Comparison of ENCODE assay signal across 13 cellular contexts in genomic region chr10:29794776-29795635, GRCh38.
DNase-seq lines count a peak whose midpoint lies in the region; ATAC-seq and TF ChIP-seq lines count a peak whose summit lies in the region.
"Had no signal": no experiment of that assay in that cellular context is flagged by ENCODE, and none has a peak within 500 bp of the region (broad histone marks: within the 10 kb centered on the region; RNA-seq: fewer than 3 reads in every experiment).

No MANE protein-coding gene starts in this region.

- H3K4me3 ChIP-seq in IMR-90 (ENCODE audit: insufficient read depth, low read depth, low read length) (no peak overlapping the region), mesenchymal stem cell (ENCODE audit: insufficient read depth in 1 of 2, low read depth in 1 of 2, low read length in 2 of 2) (no peak overlapping the region), thyroid gland (replicated peaks in 1 of 3) (no peak overlapping the region)

- dilution Hi-C loops in IMR-90 (cut with HindIII; ENCODE audit: low sequenced_read_pairs, unreplicated experiment) = no loop called here

- H3K9me3 ChIP-seq in IMR-90 (ENCODE audit: control insufficient read depth, insufficient read depth, low read length) = no peaks in the 10 kb centered on the region
- H3K9me3 ChIP-seq in mesenchymal stem cell (ENCODE audit: control insufficient read depth, low read length) = no peaks in the 10 kb centered on the region
- H3K9me3 ChIP-seq in thyroid gland = no peaks in the 10 kb centered on the region

- H3K27ac ChIP-seq in IMR-90 (ENCODE audit: insufficient read depth, low read length) (peak overlapping the region; percentile 91; the same call in 1 of the 2 replicates), mesenchymal stem cell (ENCODE audit: low read length, poor library complexity, severe bottlenecking) (peak overlapping the region; percentile 16), thyroid gland (peak overlapping the region; percentile 82 to 87 (median 86))

- H3K27me3 ChIP-seq in IMR-90 (ENCODE audit: control insufficient read depth, insufficient read depth, low read length) (no peaks in the 10 kb centered on the region), mesenchymal stem cell (ENCODE audit: control insufficient read depth in 1 of 2, insufficient read depth in 1 of 2, low read length in 2 of 2) (no peaks in the 10 kb centered on the region), thyroid gland (no peaks in the 10 kb centered on the region)

- H2BK12ac ChIP-seq in mesenchymal stem cell (ENCODE audit: low read length in 2 of 2) = peak overlapping the region; percentile 92 to 95

- H3K9ac ChIP-seq in IMR-90 (ENCODE audit: low read depth, low read length) (peak overlapping the region; percentile 65), mesenchymal stem cell (ENCODE audit: low read length) (no peak overlapping the region)

- TF ChIP-seq POLR2A in IMR-90 (IDR thresholded peaks at IDR 0.05; ENCODE audit: low read depth, low read length) = no peak
- peak in 1 of 2 donors; percentile 40 for TF ChIP-seq POLR2A in thyroid gland (IDR thresholded peaks at IDR 0.05)

- peak overlapping the region; percentile 93 for H3K18ac ChIP-seq in IMR-90 (ENCODE audit: low read depth, low read length)
- peak overlapping the region; percentile 66 to 70 for H3K18ac ChIP-seq in mesenchymal stem cell (ENCODE audit: low read depth in 1 of 2, low read length in 2 of 2)

- CTCF ChIA-PET in IMR-90 (lab: Yijun Ruan, JAX) = no interaction called here

- H2AK5ac ChIP-seq in IMR-90 (ENCODE audit: low read depth, low read length) (peak overlapping the region; percentile 79), mesenchymal stem cell (ENCODE audit: low read length, severe bottlenecking) (peak overlapping the region; percentile 71)

- no peaks in the 10 kb centered on the region for H3K36me3 ChIP-seq in IMR-90 (ENCODE audit: control insufficient read depth, insufficient read depth, low read length)
- H3K36me3 ChIP-seq in mesenchymal stem cell (ENCODE audit: control insufficient read depth in 1 of 2, insufficient read depth in 2 of 2, low read depth in 1 of 2, low read length in 2 of 2) = no peaks in the 10 kb centered on the region
- no peaks in the 10 kb centered on the region for H3K36me3 ChIP-seq in thyroid gland

- intact Hi-C loops in IMR-90 (cut with micrococcal nuclease) (no loop called here), thyroid gland (cut with DNase I) (no loop called here)

- H2AK9ac ChIP-seq in IMR-90 (replicated peaks; ENCODE audit: low read depth, low read length, poor library complexity) = no peak overlapping the region

- H2BK15ac ChIP-seq in IMR-90 (ENCODE audit: low read depth, low read length) (peak overlapping the region; percentile 93), mesenchymal stem cell (ENCODE audit: low read depth, poor library complexity, severe bottlenecking) (no peak overlapping the region)

- WGBS in IMR-90 (ENCODE audit: extremely low coverage in 2 of 2, insufficient read length in 1 of 2), 2 experiments = no CpG with 5 or more reads among the region's 11 CpGs
- 64% methylated on average over 9 of the region's 11 CpGs for WGBS in mesenchymal stem cell
- 51 to 55% methylated on average over 11 of the region's 11 CpGs for WGBS in thyroid gland, 2 donors

- DNase-seq in IMR-90 (peak; percentile 31), dermis blood vessel endothelial cell (peak; percentile 19), mesenchymal stem cell (no peak), thyroid gland (peak; percentile 58 to 69), NCI-H1694 (lab: John Stamatoyannopoulos, UW) (no peak), NCI-H1092 treated with DMSO at 0.1 percent for 48 hours (lab: John Stamatoyannopoulos, UW) (no peak), NCI-H1048 (lab: John Stamatoyannopoulos, UW) (no peak), NCI-H2227 treated with DMSO at 0.1 percent for 48 hours (lab: John Stamatoyannopoulos, UW) (no peak)
- DNase-seq: activated T-cell treated with anti-CD3 and anti-CD28 coated beads, Interleukin-2, amount 50 U/mL, for 1 hour; amniotic stem cell; NCI-H2171 treated with DMSO at 0.1 percent for 48 hours; posterior cingulate gyrus; stimulated activated CD4-positive, alpha-beta T cell treated with anti-CD3 and anti-CD28 coated beads, Interleukin-2, amount 100 ng/mL, for 24 hours had no signal

- peak overlapping the region; percentile 85 for H3K4ac ChIP-seq in IMR-90 (ENCODE audit: low read depth, low read length)
- H3K4ac ChIP-seq in mesenchymal stem cell (ENCODE audit: low read depth in 1 of 2, low read length in 2 of 2) = peak overlapping the region in 1 of 2 experiments; percentile 55

- peak overlapping the region; percentile 83 for H4K5ac ChIP-seq in IMR-90 (ENCODE audit: low read depth, low read length)

- H3K4me1 ChIP-seq in IMR-90 (ENCODE audit: control insufficient read depth, insufficient read depth, low read length) = peaks cover 11% of the 10 kb centered on the region
- no peaks in the 10 kb centered on the region for H3K4me1 ChIP-seq in mesenchymal stem cell (ENCODE audit: control insufficient read depth, insufficient read depth, low read depth, low read length)
- peaks cover 31 to 49% of the 10 kb centered on the region in 2 donors for H3K4me1 ChIP-seq in thyroid gland

- H4K91ac ChIP-seq in IMR-90 (ENCODE audit: insufficient read depth, low read depth, low read length) (peak overlapping the region; percentile 93), mesenchymal stem cell (ENCODE audit: low read length) (no peak overlapping the region)

- H4K8ac ChIP-seq in IMR-90 (ENCODE audit: low read depth in 2 of 2, low read length in 2 of 2) (peak overlapping the region; percentile 34 to 69), mesenchymal stem cell (ENCODE audit: low read length) (peak overlapping the region; percentile 19)

- TF ChIP-seq RAD21 in IMR-90 (IDR thresholded peaks at IDR 0.05; ENCODE audit: low read length) = no peak

- peak overlapping the region; percentile 77 for H2BK20ac ChIP-seq in IMR-90 (ENCODE audit: low read depth, low read length)

- peak; percentile 71 for ATAC-seq in IMR-90 (ENCODE audit: low read depth)

- H3K56ac ChIP-seq in IMR-90 (ENCODE audit: extremely low read depth, insufficient read depth, low read length) = peak overlapping the region; percentile 32; the same call in 1 of the 2 replicates

- H3K14ac ChIP-seq in IMR-90 (replicated peaks; ENCODE audit: low read depth, low read length) (peak overlapping the region; percentile 80), mesenchymal stem cell (ENCODE audit: low read length in 2 of 2) (no peak overlapping the region)

- H3K23ac ChIP-seq in IMR-90 (ENCODE audit: low read depth, low read length) = peak overlapping the region; percentile 50
- H3K23ac ChIP-seq in mesenchymal stem cell (ENCODE audit: low read length in 2 of 2) = no peak overlapping the region

- no TSS peak for BruUV-seq in IMR-90 (replicated peaks; lab: Mats Ljungman, UMichigan)

- no peak for TF ChIP-seq CTCF in IMR-90 (conservative IDR thresholded peaks at IDR 0.05; ENCODE audit: low read depth, low read length)
- no peak for TF ChIP-seq CTCF in thyroid gland (IDR thresholded peaks at IDR 0.05)

- H3K79me1 ChIP-seq in IMR-90 (ENCODE audit: low read depth in 1 of 2, low read length in 2 of 2) (no peaks in the 10 kb centered on the region), mesenchymal stem cell (replicated peaks; ENCODE audit: low read length, poor library complexity, severe bottlenecking) (no peaks in the 10 kb centered on the region)

- no peaks in the 10 kb centered on the region for H4K20me1 ChIP-seq in IMR-90 (ENCODE audit: insufficient read depth, low read length)

- peak overlapping the region; percentile 46 for H2AFZ ChIP-seq in IMR-90 (replicated peaks; ENCODE audit: low read length, poor library complexity)
- no peak overlapping the region for H2AFZ ChIP-seq in mesenchymal stem cell (ENCODE audit: low read depth, low read length)

- H2BK5ac ChIP-seq in IMR-90 (ENCODE audit: low read depth, low read length, poor library complexity, severe bottlenecking) = peak overlapping the region; percentile 87
- peak overlapping the region; percentile 3 for H2BK5ac ChIP-seq in mesenchymal stem cell (ENCODE audit: low read depth, low read length, poor library complexity, severe bottlenecking)

- in situ Hi-C loops in IMR-90 (cut with MboI; ENCODE audit: low sequenced_read_pairs) = no loop called here

- POLR2A ChIA-PET in IMR-90 (lab: Charles Lee; ENCODE audit: unreplicated experiment) = no interaction called here

- H3K4me2 ChIP-seq in IMR-90 (ENCODE audit: low read depth, low read length) = peak overlapping the region; percentile 27; the same call in 1 of the 2 replicates
- no peak overlapping the region for H3K4me2 ChIP-seq in mesenchymal stem cell (ENCODE audit: low read length, poor library complexity, severe bottlenecking)

- H3K9me1 ChIP-seq in IMR-90 (ENCODE audit: insufficient read depth, low read length) = peaks cover 3% of the 10 kb centered on the region

- H2BK120ac ChIP-seq in IMR-90 (ENCODE audit: low read depth, low read length) (peak overlapping the region; percentile 91), mesenchymal stem cell (ENCODE audit: low read depth, low read length) (no peak overlapping the region)

TF ChIP-seq in IMR-90, 13 proteins besides CTCF, POLR2A, EP300 and RAD21:
- TF ChIP-seq ELK1 (IDR thresholded peaks at IDR 0.05; ENCODE audit: borderline replicate concordance, low read depth, low read length) (no peak), FOS (IDR thresholded peaks at IDR 0.05; ENCODE audit: low read depth, low read length) (no peak), BHLHE40 (IDR thresholded peaks at IDR 0.05; ENCODE audit: low read depth, low read length) (no peak), USF2 (IDR thresholded peaks at IDR 0.05; ENCODE audit: low read depth, low read length) (no peak)

Comparison
In these comparisons a context has a peak if more than half of its experiments do, and no peak if none do; other contexts are left out.
1. DNase-seq: peak in IMR-90 (single experiment), dermis blood vessel endothelial cell (single experiment) and thyroid gland (2 of 2); none in mesenchymal stem cell (single experiment), NCI-H1694 (single experiment), NCI-H1092 treated with DMSO at 0.1 percent for 48 hours (single experiment), NCI-H1048 (single experiment) and NCI-H2227 treated with DMSO at 0.1 percent for 48 hours (single experiment).
2. H3K27ac ChIP-seq: peak in every context shown above with its lines; median percentile 91 in IMR-90; 86 in thyroid gland; 16 in mesenchymal stem cell.